In genomic region chr5:150411245-150411979, GRCh38 we compare ENCODE assay signal across 8 cellular contexts. TPM values are rescaled to one million over a fixed set of nuclear protein-coding genes. Genes with fewer than 3 reads are reported as not detected.
A peak's percentile ranks its signal among the peaks of the same experiment; 100 is the strongest.
DNase-seq lines count a peak whose midpoint lies in the region; ATAC-seq and TF ChIP-seq lines count a peak whose summit lies in the region.

No MANE protein-coding gene starts in this region.

- peak overlapping the region; percentile 99 for H3K27ac Mint-ChIP-seq in activated T-cell treated with anti-CD3 and anti-CD28 coated beads, Interleukin-2, amount 50 U/mL, for 24 hours

- DNase-seq in GM12865 (ENCODE audit: low read depth) (peak; percentile 88), MV-4-11 (lab: John Stamatoyannopoulos, UW) (peak; percentile 33), left ventricle myocardium superior (peak; percentile 61), NCI-H1092 (lab: John Stamatoyannopoulos, UW) (no peak)
- peak; percentile 72 for DNase-seq in activated T-cell treated with anti-CD3 and anti-CD28 coated beads, Interleukin-2, amount 50 U/mL, for 24 hours
- peak; percentile 64 to 70 for DNase-seq in stimulated activated CD4-positive, alpha-beta T cell treated with anti-CD3 and anti-CD28 coated beads, Interleukin-2, amount 100 ng/mL, for 24 hours

- no peak for TF ChIP-seq CTCF in GM12865 (IDR thresholded peaks at IDR 0.05; ENCODE audit: insufficient read depth, low read depth, low read length, missing control alignments)

- H3K27me3 Mint-ChIP-seq in activated T-cell treated with anti-CD3 and anti-CD28 coated beads, Interleukin-2, amount 50 U/mL, for 24 hours = no peaks in the 10 kb centered on the region

- H3K9me3 Mint-ChIP-seq in activated T-cell treated with anti-CD3 and anti-CD28 coated beads, Interleukin-2, amount 50 U/mL, for 24 hours = no peaks in the 10 kb centered on the region

- H3K4me3 ChIP-seq in GM12865 (ENCODE audit: low read depth, low read length) = peak overlapping the region; percentile 74

- peaks cover 40% of the 10 kb centered on the region for H3K36me3 Mint-ChIP-seq in activated T-cell treated with anti-CD3 and anti-CD28 coated beads, Interleukin-2, amount 50 U/mL, for 24 hours (ENCODE audit: low read depth)

- peaks cover 44% of the 10 kb centered on the region for H3K4me1 Mint-ChIP-seq in activated T-cell treated with anti-CD3 and anti-CD28 coated beads, Interleukin-2, amount 50 U/mL, for 24 hours (ENCODE audit: low read depth)

- H3K4me3 Mint-ChIP-seq in activated T-cell treated with anti-CD3 and anti-CD28 coated beads, Interleukin-2, amount 50 U/mL, for 24 hours = peak overlapping the region; percentile 97

- intact Hi-C loops in left ventricle myocardium superior (cut with micrococcal nuclease) = no loop called here

- ATAC-seq in left ventricle myocardium superior (peak; percentile 19), GM18498 (IDR thresholded peaks at IDR 0.05; ENCODE audit: unreplicated experiment) (no peak), HG03442 (IDR thresholded peaks at IDR 0.05; ENCODE audit: unreplicated experiment) (no peak)

RNA-seq across cellular contexts. Expression of gene CD74, which starts 1.3 kb away (rescaled TPM):
- total RNA-seq in left ventricle myocardium superior = 341 TPM

RNA-seq across cellular contexts. Expression of gene RPS14, which starts 38.1 kb away (rescaled TPM):
- 1,255 TPM for total RNA-seq in left ventricle myocardium superior

RNA-seq across cellular contexts. Expression of gene TCOF1, which starts 53.9 kb away (rescaled TPM):
- total RNA-seq in left ventricle myocardium superior = 21.0 TPM
